Comparison of ENCODE assay signal across 8 cellular contexts in the genomic region with DNA sequence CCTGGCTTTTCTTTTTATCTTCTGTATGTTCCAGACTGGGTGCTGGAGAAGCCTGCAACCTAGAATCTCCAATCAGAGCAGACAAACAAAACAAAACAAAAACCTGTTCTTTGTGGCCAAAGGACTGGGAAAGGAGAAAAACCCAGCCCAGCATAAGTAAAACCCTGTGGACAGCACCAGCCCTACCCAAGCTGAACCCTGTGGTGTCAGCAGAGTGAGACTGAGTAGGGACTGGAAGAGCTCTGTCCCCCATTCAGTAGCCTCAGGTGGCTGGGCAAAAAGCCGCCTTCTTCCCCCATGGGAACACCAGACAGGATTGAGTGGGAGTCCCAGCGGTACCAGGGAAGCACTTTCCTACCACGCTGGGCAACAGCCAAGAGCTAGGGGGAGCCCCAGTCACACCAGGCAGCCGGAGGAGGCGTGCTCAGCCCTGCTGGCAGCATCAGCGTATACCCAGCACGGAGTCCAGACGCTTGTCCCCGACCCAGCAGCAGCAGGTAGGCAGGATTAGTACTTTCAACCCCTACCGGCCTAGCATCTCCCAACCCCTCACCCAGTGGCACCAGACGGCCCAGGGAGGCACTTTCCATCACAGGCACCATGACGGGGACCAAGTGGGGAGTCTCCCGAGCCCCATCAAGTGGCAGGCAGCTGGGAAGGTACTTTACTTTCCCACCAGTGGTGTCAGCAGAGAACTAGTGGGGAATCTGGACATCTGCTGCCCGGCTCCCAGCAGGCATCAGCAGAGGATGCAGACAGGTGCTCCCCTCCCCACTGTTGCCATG. TPM values are rescaled to one million over a fixed set of nuclear protein-coding genes. Genes with fewer than 3 reads are reported as not detected.
DNase-seq lines count a peak whose midpoint lies in the region; ATAC-seq and TF ChIP-seq lines count a peak whose summit lies in the region.

No MANE protein-coding gene starts in this region.

- no peaks in the 10 kb centered on the region for H3K36me3 Mint-ChIP-seq in progenitor cell of endocrine pancreas (ENCODE audit: insufficient read depth)

- peaks cover 3% of the 10 kb centered on the region for H3K9me3 Mint-ChIP-seq in progenitor cell of endocrine pancreas (ENCODE audit: low read depth)

- ATAC-seq in HG02610 (IDR thresholded peaks at IDR 0.05; ENCODE audit: unreplicated experiment) (peak; percentile 92), SK-N-SH treated with all-trans-retinoic acid at 6 μM for 48 hours (peak; percentile 100)

- H3K4me1 Mint-ChIP-seq in progenitor cell of endocrine pancreas (ENCODE audit: low read depth) = peaks cover 1% of the 10 kb centered on the region

- no peak overlapping the region for H3K27ac Mint-ChIP-seq in progenitor cell of endocrine pancreas

- no peak overlapping the region for H3K27ac ChIP-seq in right atrium auricular region

- no peaks in the 10 kb centered on the region for H3K4me1 ChIP-seq in right atrium auricular region

- no peaks in the 10 kb centered on the region for H3K9me3 ChIP-seq in right atrium auricular region

- H3K27me3 ChIP-seq in right atrium auricular region = peaks cover 0 to 6% of the 10 kb centered on the region in 2 donors

- DNase-seq in GM12864 (ENCODE audit: low read depth) (no peak), NCI-H1092 (lab: John Stamatoyannopoulos, UW) (peak; percentile 84), amygdala (lab: John Stamatoyannopoulos, UW) (peak; percentile 3 to 84 (median 64)), right atrium auricular region (ENCODE audit: low spot score) (peak; percentile 70), progenitor cell of endocrine pancreas (ENCODE audit: low spot score, unreplicated experiment) (peak; percentile 51), cerebellar nuclear complex (lab: John Stamatoyannopoulos, UW) (no peak)

- TF ChIP-seq CTCF in GM12864 (IDR thresholded peaks at IDR 0.05; ENCODE audit: low read depth, low read length, missing control alignments) = peak; percentile 60
- TF ChIP-seq CTCF in right atrium auricular region (IDR thresholded peaks at IDR 0.05) = peak; percentile 50 to 78
- peak; percentile 62 for TF ChIP-seq CTCF in progenitor cell of endocrine pancreas (IDR thresholded peaks at IDR 0.05; ENCODE audit: unreplicated experiment)

- H3K36me3 ChIP-seq in right atrium auricular region = no peaks in the 10 kb centered on the region

- H3K4me3 Mint-ChIP-seq in progenitor cell of endocrine pancreas (ENCODE audit: low read depth) = peak overlapping the region; percentile 60

- H3K4me3 ChIP-seq in GM12864 (ENCODE audit: low read depth, low read length) (peak overlapping the region; percentile 31; the same call in 1 of the 2 replicates), right atrium auricular region (peak overlapping the region; percentile 32 to 42)

- H3K27me3 Mint-ChIP-seq in progenitor cell of endocrine pancreas = no peaks in the 10 kb centered on the region

TF ChIP-seq in SK-N-SH treated with all-trans-retinoic acid at 6 μM for 48 hours, 23 proteins besides CTCF, POLR2A, EP300 and RAD21:
- TF ChIP-seq TOX (CRISPR knock-in tag; IDR thresholded peaks at IDR 0.05; ENCODE audit: borderline replicate concordance) (no peak), OSR1 (CRISPR knock-in tag; IDR thresholded peaks at IDR 0.05) (no peak), TCF4 (CRISPR knock-in tag; IDR thresholded peaks at IDR 0.05; ENCODE audit: borderline replicate concordance) (no peak)

RNA-seq across cellular contexts. Expression of a gene that starts 8.6 kb away (rescaled TPM):
- total RNA-seq in right atrium auricular region (1 to 10 TPM; 3.8 to 3.9 TPM), progenitor cell of endocrine pancreas (22.5 and 23.4 TPM in 2 replicates)

Comparison
In these comparisons a context has a peak if more than half of its experiments do, and no peak if none do; other contexts are left out.
1. DNase-seq: peak in NCI-H1092 (single experiment), amygdala (56 of 56), right atrium auricular region (single experiment) and progenitor cell of endocrine pancreas (single experiment); none in GM12864 (single experiment) and cerebellar nuclear complex (0 of 2).
2. Peak in every context shown above with its lines, with median percentiles within 50 percentile points of each other: CTCF ChIP-seq.